In the genomic region with DNA sequence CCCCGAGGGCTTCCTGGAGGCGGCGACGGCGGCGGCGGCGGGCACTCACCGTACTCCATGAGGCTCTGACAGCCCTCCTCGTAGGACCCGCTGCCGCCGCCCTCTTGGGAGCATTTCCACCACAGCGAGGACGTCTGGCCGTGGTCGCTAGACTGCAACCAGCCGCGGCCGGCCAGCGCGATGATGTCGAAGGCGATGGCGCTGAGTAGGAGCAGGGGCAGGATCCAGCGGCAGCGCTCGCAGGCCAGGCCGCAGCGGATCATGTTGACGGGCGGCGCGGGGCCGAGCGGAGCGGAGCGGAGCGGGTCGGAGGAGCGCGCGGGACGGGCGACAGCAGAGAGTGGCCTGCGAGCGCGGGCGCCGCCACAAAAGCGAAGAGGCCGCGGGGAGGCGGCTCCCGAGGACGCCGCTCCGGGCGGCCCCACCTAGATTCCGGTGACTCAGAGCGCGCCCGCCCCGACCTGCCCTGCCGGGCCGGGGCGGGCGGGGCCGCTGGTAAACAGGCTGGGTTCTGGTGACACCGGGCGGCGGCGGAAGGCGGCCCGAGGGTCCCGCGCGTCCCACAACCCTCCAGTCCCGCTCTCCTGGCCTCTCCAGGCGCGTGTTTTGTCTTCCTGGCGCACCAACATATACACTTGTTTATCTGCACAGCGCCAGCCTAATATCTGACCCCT, we compare ENCODE assay signal across 1 cellular context.
TF ChIP-seq lines count a peak whose summit lies in the region.

PERP (minus strand) TSS at position 342 of the 674 bp plus-strand sequence; CDS start at position 263, 79 bp downstream.

TF ChIP-seq in HEK293, 187 proteins besides CTCF, POLR2A, EP300 and RAD21 (continued from another document and continues in another):
- no peak for TF ChIP-seq ZNF280C (tag by site-specific recombination; IDR thresholded peaks at IDR 0.05)
- no peak for TF ChIP-seq ZNF48 (tag by site-specific recombination; IDR thresholded peaks at IDR 0.05)
- TF ChIP-seq, protein P1, sequence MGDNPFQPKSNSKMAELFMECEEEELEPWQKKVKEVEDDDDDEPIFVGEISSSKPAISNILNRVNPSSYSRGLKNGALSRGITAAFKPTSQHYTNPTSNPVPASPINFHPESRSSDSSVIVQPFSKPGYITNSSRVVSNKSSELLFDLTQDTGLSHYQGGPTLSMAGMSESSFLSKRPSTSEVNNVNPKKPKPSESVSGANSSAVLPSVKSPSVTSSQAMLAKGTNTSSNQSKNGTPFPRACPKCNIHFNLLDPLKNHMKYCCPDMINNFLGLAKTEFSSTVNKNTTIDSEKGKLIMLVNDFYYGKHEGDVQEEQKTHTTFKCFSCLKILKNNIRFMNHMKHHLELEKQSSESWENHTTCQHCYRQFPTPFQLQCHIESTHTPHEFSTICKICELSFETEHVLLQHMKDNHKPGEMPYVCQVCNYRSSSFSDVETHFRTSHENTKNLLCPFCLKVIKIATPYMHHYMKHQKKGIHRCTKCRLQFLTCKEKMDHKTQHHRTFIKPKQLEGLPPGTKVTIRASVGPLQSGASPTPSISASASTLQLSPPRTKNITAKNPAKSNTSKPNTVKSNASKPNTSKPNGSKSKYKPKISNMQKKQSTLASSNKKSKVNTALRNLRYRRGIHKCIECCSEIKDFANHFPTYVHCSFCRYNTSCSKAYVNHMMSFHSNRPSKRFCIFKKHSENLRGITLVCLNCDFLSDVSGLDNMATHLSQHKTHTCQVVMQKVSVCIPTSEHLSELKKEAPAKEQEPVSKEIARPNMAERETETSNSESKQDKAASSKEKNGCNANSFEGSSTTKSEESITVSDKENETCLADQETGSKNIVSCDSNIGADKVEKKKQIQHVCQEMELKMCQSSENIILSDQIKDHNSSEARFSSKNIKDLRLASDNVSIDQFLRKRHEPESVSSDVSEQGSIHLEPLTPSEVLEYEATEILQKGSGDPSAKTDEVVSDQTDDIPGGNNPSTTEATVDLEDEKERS (tag by site-specific recombination; IDR thresholded peaks at IDR 0.05), result peak; percentile 76
- TF ChIP-seq FEZF1 (tag by site-specific recombination; IDR thresholded peaks at IDR 0.05), result 0 out of 2 replicates have a peak, but pooled peaks have one; percentile 9
- TF ChIP-seq EGR2 (tag by site-specific recombination; IDR thresholded peaks at IDR 0.05; ENCODE audit: low read depth), result no peak
- 0 out of 2 replicates have a peak, but pooled peaks have one; percentile 29 for TF ChIP-seq ZNF398 (tag by site-specific recombination; IDR thresholded peaks at IDR 0.05)
- no peak for TF ChIP-seq ELK4 (IDR thresholded peaks at IDR 0.05; ENCODE audit: borderline replicate concordance, low read depth, low read length)
- TF ChIP-seq ZBTB10 (tag by site-specific recombination; IDR thresholded peaks at IDR 0.05), result peak; percentile 28; the same call in 1 of the 2 replicates
- TF ChIP-seq SALL2 (tag by site-specific recombination; IDR thresholded peaks at IDR 0.05; ENCODE audit: borderline replicate concordance), result no peak
- TF ChIP-seq ZNF692 (tag by site-specific recombination; IDR thresholded peaks at IDR 0.05), result peak; percentile 86
- TF ChIP-seq ZNF658 (tag by site-specific recombination; IDR thresholded peaks at IDR 0.05), result no peak
- no peak for TF ChIP-seq ZNF16 (tag by site-specific recombination; IDR thresholded peaks at IDR 0.05; ENCODE audit: low read depth)
- TF ChIP-seq IKZF3 (tag by site-specific recombination; IDR thresholded peaks at IDR 0.05), result no peak
- TF ChIP-seq BCL11A (tag by site-specific recombination; IDR thresholded peaks at IDR 0.05; ENCODE audit: low read depth), result no peak
- TF ChIP-seq, protein P2, sequence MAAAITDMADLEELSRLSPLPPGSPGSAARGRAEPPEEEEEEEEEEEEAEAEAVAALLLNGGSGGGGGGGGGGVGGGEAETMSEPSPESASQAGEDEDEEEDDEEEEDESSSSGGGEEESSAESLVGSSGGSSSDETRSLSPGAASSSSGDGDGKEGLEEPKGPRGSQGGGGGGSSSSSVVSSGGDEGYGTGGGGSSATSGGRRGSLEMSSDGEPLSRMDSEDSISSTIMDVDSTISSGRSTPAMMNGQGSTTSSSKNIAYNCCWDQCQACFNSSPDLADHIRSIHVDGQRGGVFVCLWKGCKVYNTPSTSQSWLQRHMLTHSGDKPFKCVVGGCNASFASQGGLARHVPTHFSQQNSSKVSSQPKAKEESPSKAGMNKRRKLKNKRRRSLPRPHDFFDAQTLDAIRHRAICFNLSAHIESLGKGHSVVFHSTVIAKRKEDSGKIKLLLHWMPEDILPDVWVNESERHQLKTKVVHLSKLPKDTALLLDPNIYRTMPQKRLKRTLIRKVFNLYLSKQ (tag by site-specific recombination; IDR thresholded peaks at IDR 0.05; ENCODE audit: borderline replicate concordance), result no peak
- TF ChIP-seq ZFP41 (tag by site-specific recombination; IDR thresholded peaks at IDR 0.05; ENCODE audit: borderline replicate concordance), result no peak
- TF ChIP-seq, protein P3, sequence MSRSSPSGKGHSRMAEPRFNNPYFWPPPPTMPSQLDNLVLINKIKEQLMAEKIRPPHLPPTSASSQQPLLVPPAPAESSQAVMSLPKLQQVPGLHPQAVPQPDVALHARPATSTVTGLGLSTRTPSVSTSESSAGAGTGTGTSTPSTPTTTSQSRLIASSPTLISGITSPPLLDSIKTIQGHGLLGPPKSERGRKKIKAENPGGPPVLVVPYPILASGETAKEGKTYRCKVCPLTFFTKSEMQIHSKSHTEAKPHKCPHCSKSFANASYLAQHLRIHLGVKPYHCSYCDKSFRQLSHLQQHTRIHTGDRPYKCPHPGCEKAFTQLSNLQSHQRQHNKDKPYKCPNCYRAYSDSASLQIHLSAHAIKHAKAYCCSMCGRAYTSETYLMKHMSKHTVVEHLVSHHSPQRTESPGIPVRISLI (tag by site-specific recombination; IDR thresholded peaks at IDR 0.05), result 0 out of 2 replicates have a peak, but pooled peaks have one; percentile 1
- TF ChIP-seq ZNF140 (tag by site-specific recombination; IDR thresholded peaks at IDR 0.05), result no peak
- TF ChIP-seq, protein P4, sequence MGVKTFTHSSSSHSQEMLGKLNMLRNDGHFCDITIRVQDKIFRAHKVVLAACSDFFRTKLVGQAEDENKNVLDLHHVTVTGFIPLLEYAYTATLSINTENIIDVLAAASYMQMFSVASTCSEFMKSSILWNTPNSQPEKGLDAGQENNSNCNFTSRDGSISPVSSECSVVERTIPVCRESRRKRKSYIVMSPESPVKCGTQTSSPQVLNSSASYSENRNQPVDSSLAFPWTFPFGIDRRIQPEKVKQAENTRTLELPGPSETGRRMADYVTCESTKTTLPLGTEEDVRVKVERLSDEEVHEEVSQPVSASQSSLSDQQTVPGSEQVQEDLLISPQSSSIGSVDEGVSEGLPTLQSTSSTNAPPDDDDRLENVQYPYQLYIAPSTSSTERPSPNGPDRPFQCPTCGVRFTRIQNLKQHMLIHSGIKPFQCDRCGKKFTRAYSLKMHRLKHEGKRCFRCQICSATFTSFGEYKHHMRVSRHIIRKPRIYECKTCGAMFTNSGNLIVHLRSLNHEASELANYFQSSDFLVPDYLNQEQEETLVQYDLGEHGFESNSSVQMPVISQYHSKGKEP (tag by site-specific recombination; IDR thresholded peaks at IDR 0.05), result peak; percentile 11; the same call in 1 of the 2 replicates
- TF ChIP-seq, protein P5, sequence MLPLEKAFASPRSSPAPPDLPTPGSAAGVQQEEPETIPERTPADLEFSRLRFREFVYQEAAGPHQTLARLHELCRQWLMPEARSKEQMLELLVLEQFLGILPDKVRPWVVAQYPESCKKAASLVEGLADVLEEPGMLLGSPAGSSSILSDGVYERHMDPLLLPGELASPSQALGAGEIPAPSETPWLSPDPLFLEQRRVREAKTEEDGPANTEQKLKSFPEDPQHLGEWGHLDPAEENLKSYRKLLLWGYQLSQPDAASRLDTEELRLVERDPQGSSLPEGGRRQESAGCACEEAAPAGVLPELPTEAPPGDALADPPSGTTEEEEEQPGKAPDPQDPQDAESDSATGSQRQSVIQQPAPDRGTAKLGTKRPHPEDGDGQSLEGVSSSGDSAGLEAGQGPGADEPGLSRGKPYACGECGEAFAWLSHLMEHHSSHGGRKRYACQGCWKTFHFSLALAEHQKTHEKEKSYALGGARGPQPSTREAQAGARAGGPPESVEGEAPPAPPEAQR (tag by site-specific recombination; IDR thresholded peaks at IDR 0.05), result 0 out of 2 replicates have a peak, but pooled peaks have one; percentile 18
- peak; percentile 35 for TF ChIP-seq SP2 (tag by site-specific recombination; IDR thresholded peaks at IDR 0.05)
- TF ChIP-seq WT1 (tag by site-specific recombination; IDR thresholded peaks at IDR 0.05), result no peak
- TF ChIP-seq ZNF529 (tag by site-specific recombination; IDR thresholded peaks at IDR 0.05; ENCODE audit: insufficient replicate concordance), result no peak
- peak; percentile 60 for TF ChIP-seq ZNF561 (tag by site-specific recombination; IDR thresholded peaks at IDR 0.05; ENCODE audit: borderline replicate concordance)
